ENCODE assay signal across 13 cellular contexts in genomic region chr7:37494940-37495339, GRCh38. TPM values are rescaled to one million over a fixed set of nuclear protein-coding genes. Genes with fewer than 3 reads are reported as not detected.
DNase-seq lines count a peak whose midpoint lies in the region; ATAC-seq, FAIRE-seq and TF ChIP-seq lines count a peak whose summit lies in the region.
"Had no signal": no experiment of that assay in that cellular context is flagged by ENCODE, and none has a peak within 500 bp of the region (broad histone marks: within the 10 kb centered on the region; RNA-seq: fewer than 3 reads in every experiment).

No MANE protein-coding gene starts in this region.

- peak; percentile 53 for ATAC-seq in GM21423 (IDR thresholded peaks at IDR 0.05; ENCODE audit: unreplicated experiment)
- no peak for ATAC-seq in HG02763 (IDR thresholded peaks at IDR 0.05; ENCODE audit: unreplicated experiment)

- peak overlapping the region; percentile 59 for H3K27ac ChIP-seq in HUES48 (ENCODE audit: low read depth, low read length)
- H3K27ac ChIP-seq in angular gyrus (ENCODE audit: low read depth, low read length), result peak overlapping the region; percentile 1
- H3K27ac ChIP-seq in esophagus muscularis mucosa (replicated peaks in 1 of 4), result no peak overlapping the region
- H3K27ac ChIP-seq: epithelial cell of prostate, ovary had no signal

- TF ChIP-seq POLR2A in GM12891 (IDR thresholded peaks at IDR 0.05; ENCODE audit: low read depth, low read length), result no peak
- no peak for TF ChIP-seq POLR2A in esophagus muscularis mucosa (IDR thresholded peaks at IDR 0.05; ENCODE audit: low read depth)

- H3K36me3 ChIP-seq in HUES48 (ENCODE audit: control insufficient read depth, insufficient read depth, low read length) (no peaks in the 10 kb centered on the region), esophagus muscularis mucosa (no peaks in the 10 kb centered on the region), BE2C (no peaks in the 10 kb centered on the region)
- H3K36me3 ChIP-seq: ovary had no signal

- 39% methylated on average over 2 of the region's 2 CpGs for WGBS in esophagus muscularis mucosa

- H3K27me3 ChIP-seq in HUES48 (ENCODE audit: control insufficient read depth, insufficient read depth, low read length) (no peaks in the 10 kb centered on the region), esophagus muscularis mucosa (no peaks in the 10 kb centered on the region), BE2C (no peaks in the 10 kb centered on the region)
- H3K27me3 ChIP-seq: ovary had no signal

- TF ChIP-seq CTCF in esophagus muscularis mucosa (IDR thresholded peaks at IDR 0.05), result no peak
- no peak for TF ChIP-seq CTCF in BE2C (IDR thresholded peaks at IDR 0.05; ENCODE audit: low read depth, low read length)

- peaks cover 10% of the 10 kb centered on the region for H3K4me1 ChIP-seq in HUES48 (ENCODE audit: control insufficient read depth, insufficient read depth, low read length)
- H3K4me1 ChIP-seq in esophagus muscularis mucosa, result no peaks in the 10 kb centered on the region
- no peaks in the 10 kb centered on the region for H3K4me1 ChIP-seq in BE2C

- TF ChIP-seq EP300 in esophagus muscularis mucosa (IDR thresholded peaks at IDR 0.05), result no peak

- intact Hi-C loops in esophagus muscularis mucosa (cut with DNase I), result no loop called here

- H3K9me3 ChIP-seq in HUES48 (ENCODE audit: control insufficient read depth, insufficient read depth, low read length) (no peaks in the 10 kb centered on the region), esophagus muscularis mucosa (no peaks in the 10 kb centered on the region), BE2C (no peaks in the 10 kb centered on the region)
- H3K9me3 ChIP-seq: ovary had no signal

- H3K4me3 ChIP-seq in HUES48 (ENCODE audit: low read depth, low read length) (no peak overlapping the region), esophagus muscularis mucosa (no peak overlapping the region), BE2C (ENCODE audit: low read depth, low read length) (no peak overlapping the region)
- H3K4me3 ChIP-seq: ovary had no signal

- FAIRE-seq in GM12891 (lab: Jason Lieb, UNC), result peak; percentile 84

- DNase-seq in GM12891 (ENCODE audit: insufficient read length, low spot score), result peak; percentile 17
- DNase-seq in esophagus muscularis mucosa (ENCODE audit: extremely low spot score), result no peak
- no peak for DNase-seq in NCI-H1930 (lab: John Stamatoyannopoulos, UW)
- no peak for DNase-seq in BE2C
- DNase-seq: activated gamma-delta T cell, NCI-H1092, ovary had no signal

- H3K9ac ChIP-seq in HUES48 (ENCODE audit: low read depth, low read length), result no peak overlapping the region
- H3K9ac ChIP-seq: SK-N-SH had no signal

TF ChIP-seq in GM12891, 5 proteins besides CTCF, POLR2A, EP300 and RAD21:
- TF ChIP-seq SPI1 (IDR thresholded peaks at IDR 0.05; ENCODE audit: low read depth, low read length) (no peak), POLR2AphosphoS5 (IDR thresholded peaks at IDR 0.05; ENCODE audit: low read depth, low read length) (no peak), TAF1 (IDR thresholded peaks at IDR 0.05; ENCODE audit: low read depth, low read length) (no peak), PAX5 (IDR thresholded peaks at IDR 0.05; ENCODE audit: insufficient read depth, low read length, severe bottlenecking) (no peak), POU2F2 (IDR thresholded peaks at IDR 0.05; ENCODE audit: low read depth, low read length) (no peak)

RNA-seq across cellular contexts. Expression of gene ELMO1, which starts 46.3 kb away (rescaled TPM):
- polyA plus RNA-seq in GM12891 (2012; ENCODE audit: low read depth, missing spikeins), result 70.4 TPM
- total RNA-seq in esophagus muscularis mucosa, result 10 to 100 TPM; 31.1 to 42.9 (median 38.7) TPM
- polyA plus RNA-seq in BE2C (2012; ENCODE audit: insufficient read depth, insufficient read length, low read depth), result 4.6 TPM

Comparison
In these comparisons a context has a peak if more than half of its experiments do, and no peak if none do; other contexts are left out.
1. H3K27ac ChIP-seq: peak in HUES48 (single experiment) and angular gyrus (single experiment); none in esophagus muscularis mucosa (0 of 4).